18 cellular contexts compared by ENCODE assay signal in genomic region chr19:17127671-17128070, GRCh38. TPM values are rescaled to one million over a fixed set of nuclear protein-coding genes. Genes with fewer than 3 reads are reported as not detected.
DNase-seq lines count a peak whose midpoint lies in the region; ATAC-seq and TF ChIP-seq lines count a peak whose summit lies in the region.
"Had no signal": no experiment of that assay in that cellular context is flagged by ENCODE, and none has a peak within 500 bp of the region (broad histone marks: within the 10 kb centered on the region; RNA-seq: fewer than 3 reads in every experiment).

No MANE protein-coding gene starts in this region.

- H3K27me3 ChIP-seq in ascending aorta (no peaks in the 10 kb centered on the region), neutrophil (no peaks in the 10 kb centered on the region)
- H3K27me3 ChIP-seq: body of pancreas, dorsolateral prefrontal cortex, esophagus squamous epithelium, heart left ventricle had no signal

- no peak for ATAC-seq in left cardiac atrium
- ATAC-seq: body of pancreas, heart left ventricle had no signal

- H3K27ac ChIP-seq in ascending aorta (peak overlapping the region; percentile 80 to 91), neutrophil (peak overlapping the region; percentile 97)
- H3K27ac ChIP-seq: 22Rv1, body of pancreas had no signal

- H3K4me1 ChIP-seq in ascending aorta = peaks cover 10 to 26% of the 10 kb centered on the region in 2 donors
- peaks cover 48 to 49% of the 10 kb centered on the region in 2 experiments for H3K4me1 ChIP-seq in neutrophil (ENCODE audit: control insufficient read depth in 1 of 2, insufficient read depth in 1 of 2, low read depth in 1 of 2, low read length in 1 of 2)

- no peak overlapping the region for H3K4me3 ChIP-seq in ascending aorta
- no peak overlapping the region for H3K4me3 ChIP-seq in neutrophil (ENCODE audit: low read depth in 1 of 2, low read length in 1 of 2)
- H3K4me3 ChIP-seq: body of pancreas, dorsolateral prefrontal cortex, esophagus squamous epithelium, heart left ventricle had no signal

- TF ChIP-seq CTCF in ascending aorta (IDR thresholded peaks at IDR 0.05) (no peak), neutrophil (IDR thresholded peaks at IDR 0.05) (no peak)

- DNase-seq in DMS 273 (lab: John Stamatoyannopoulos, UW; ENCODE audit: unreplicated experiment) (peak; percentile 50), DMS 273 treated with DMSO at 0.1 percent for 48 hours (lab: John Stamatoyannopoulos, UW) (no peak), NCI-H82 (lab: John Stamatoyannopoulos, UW) (peak; percentile 94), ascending aorta (ENCODE audit: low spot score in 2 of 2) (no peak), NCI-H1417 treated with DMSO at 0.1 percent for 48 hours (lab: John Stamatoyannopoulos, UW) (no peak), AG08395 (ENCODE audit: low spot score) (no peak), left cardiac atrium (no peak)
- DNase-seq: activated CD4-positive, alpha-beta T cell treated with anti-CD3 and anti-CD28 coated beads, Interleukin-2, amount 50 U/mL, for 1 hour; body of pancreas; esophagus squamous epithelium; heart left ventricle; HFFc6; kidney; NCI-H187; NCI-H526 treated with DMSO at 0.1 percent for 48 hours had no signal

- intact Hi-C loops in ascending aorta (cut with DNase I) = no loop called here
- intact Hi-C loops in left cardiac atrium (cut with DNase I) = no loop called here

- H3K9me3 ChIP-seq in ascending aorta (no peaks in the 10 kb centered on the region), neutrophil (no peaks in the 10 kb centered on the region)
- H3K9me3 ChIP-seq: body of pancreas, esophagus squamous epithelium, heart left ventricle had no signal

- H3K36me3 ChIP-seq in ascending aorta = no peaks in the 10 kb centered on the region
- H3K36me3 ChIP-seq in neutrophil = peaks cover 21% of the 10 kb centered on the region

RNA-seq across cellular contexts. Expression of gene MYO9B, which starts 52.1 kb away (rescaled TPM):
- total RNA-seq in ascending aorta (182 TPM), left cardiac atrium (10 to 100 TPM; 32.5 to 44.6 TPM)

RNA-seq across cellular contexts. Expression of gene HAUS8, which starts 52.4 kb away (rescaled TPM):
- total RNA-seq in ascending aorta (4.3 TPM), left cardiac atrium (1 to 10 TPM; 3.9 to 5.0 TPM)

Comparison
In these comparisons a context has a peak if more than half of its experiments do, and no peak if none do; other contexts are left out.
1. DNase-seq: peak in DMS 273 (single experiment) and NCI-H82 (single experiment); none in DMS 273 treated with DMSO at 0.1 percent for 48 hours (single experiment), ascending aorta (0 of 2), NCI-H1417 treated with DMSO at 0.1 percent for 48 hours (single experiment), AG08395 (single experiment) and left cardiac atrium (single experiment).